8 cellular contexts compared by ENCODE assay signal in the genomic region with DNA sequence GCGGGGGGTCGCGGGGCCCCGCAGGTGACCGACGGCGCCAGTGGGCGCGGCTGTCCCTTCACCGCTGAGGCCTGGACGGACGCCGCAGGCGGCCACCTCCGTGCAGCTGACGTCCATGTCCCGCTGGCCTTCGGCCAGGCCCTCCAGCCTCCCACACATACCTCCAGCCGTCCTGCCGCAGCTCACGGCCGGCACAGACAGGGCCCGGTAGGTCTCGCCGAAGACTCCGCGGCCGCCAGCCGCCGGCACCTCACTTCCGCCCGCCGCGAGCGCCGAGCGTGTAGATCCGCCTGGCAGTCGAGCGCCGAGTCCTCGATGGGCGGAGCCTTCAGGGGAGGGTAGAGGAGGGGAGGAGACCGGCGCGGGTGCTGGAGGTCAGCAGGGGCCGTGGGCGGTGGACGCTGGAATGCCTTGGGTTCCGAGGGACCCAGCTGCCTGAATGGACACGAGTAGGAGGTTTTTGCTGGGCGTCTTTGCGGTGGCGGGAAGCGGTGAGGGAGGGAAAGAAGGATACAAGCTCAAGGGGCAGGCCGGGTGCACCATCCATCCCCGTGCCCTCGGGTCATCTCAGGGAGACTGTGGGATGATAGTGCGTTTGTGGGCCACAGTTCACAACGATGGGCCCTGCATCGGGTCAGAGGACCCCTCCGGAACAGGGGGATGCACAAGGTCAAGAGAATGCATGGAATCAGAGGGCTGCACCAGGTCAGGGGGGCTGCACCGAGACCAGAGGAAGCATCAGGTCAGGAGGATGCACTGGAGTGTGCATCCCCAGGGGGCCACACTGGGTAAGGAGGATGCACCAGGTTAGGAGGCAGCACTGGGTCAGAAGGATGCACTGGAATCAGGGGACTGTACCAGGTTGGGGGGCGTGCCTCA. TPM values are rescaled to one million over a fixed set of nuclear protein-coding genes. Genes with fewer than 3 reads are reported as not detected.
DNase-seq lines count a peak whose midpoint lies in the region; ATAC-seq and TF ChIP-seq lines count a peak whose summit lies in the region.

A gene with protein sequence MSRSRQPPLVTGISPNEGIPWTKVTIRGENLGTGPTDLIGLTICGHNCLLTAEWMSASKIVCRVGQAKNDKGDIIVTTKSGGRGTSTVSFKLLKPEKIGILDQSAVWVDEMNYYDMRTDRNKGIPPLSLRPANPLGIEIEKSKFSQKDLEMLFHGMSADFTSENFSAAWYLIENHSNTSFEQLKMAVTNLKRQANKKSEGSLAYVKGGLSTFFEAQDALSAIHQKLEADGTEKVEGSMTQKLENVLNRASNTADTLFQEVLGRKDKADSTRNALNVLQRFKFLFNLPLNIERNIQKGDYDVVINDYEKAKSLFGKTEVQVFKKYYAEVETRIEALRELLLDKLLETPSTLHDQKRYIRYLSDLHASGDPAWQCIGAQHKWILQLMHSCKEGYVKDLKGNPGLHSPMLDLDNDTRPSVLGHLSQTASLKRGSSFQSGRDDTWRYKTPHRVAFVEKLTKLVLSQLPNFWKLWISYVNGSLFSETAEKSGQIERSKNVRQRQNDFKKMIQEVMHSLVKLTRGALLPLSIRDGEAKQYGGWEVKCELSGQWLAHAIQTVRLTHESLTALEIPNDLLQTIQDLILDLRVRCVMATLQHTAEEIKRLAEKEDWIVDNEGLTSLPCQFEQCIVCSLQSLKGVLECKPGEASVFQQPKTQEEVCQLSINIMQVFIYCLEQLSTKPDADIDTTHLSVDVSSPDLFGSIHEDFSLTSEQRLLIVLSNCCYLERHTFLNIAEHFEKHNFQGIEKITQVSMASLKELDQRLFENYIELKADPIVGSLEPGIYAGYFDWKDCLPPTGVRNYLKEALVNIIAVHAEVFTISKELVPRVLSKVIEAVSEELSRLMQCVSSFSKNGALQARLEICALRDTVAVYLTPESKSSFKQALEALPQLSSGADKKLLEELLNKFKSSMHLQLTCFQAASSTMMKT (minus strand): TSS at position 282 of the 879 bp plus-strand sequence. CDS start 55,321 bp downstream, outside the sequence.

- H3K79me2 ChIP-seq in PC-3 (ENCODE audit: low read length): peaks cover 44% of the 10 kb centered on the region

- H3K4me2 ChIP-seq in PC-3 (ENCODE audit: low read length): peak within 1 kb of the TSS; percentile 93

- no peaks in the 10 kb centered on the region for H3K27me3 ChIP-seq in PC-3 (ENCODE audit: low read length)
- H3K27me3 ChIP-seq in esophagus (ENCODE audit: control insufficient read depth in 1 of 2, insufficient read depth in 2 of 2, low read length in 2 of 2): no peaks in the 10 kb centered on the region
- no peaks in the 10 kb centered on the region for H3K27me3 ChIP-seq in mucosa of stomach (ENCODE audit: control insufficient read depth, insufficient read depth, low read length)

- peak within 1 kb of the TSS; percentile 95 for H2AFZ ChIP-seq in PC-3 (ENCODE audit: low read length)

- H3K27ac ChIP-seq in PC-3 (ENCODE audit: low read length) (peak within 1 kb of the TSS; percentile 54), esophagus (ENCODE audit: low read depth in 2 of 2, low read length in 1 of 2) (peak within 1 kb of the TSS; percentile 87 to 98)

- TF ChIP-seq CTCF in GM20000 (IDR thresholded peaks at IDR 0.05; ENCODE audit: extremely low read depth, missing control alignments): no peak
- no peak for TF ChIP-seq CTCF in PC-3 (conservative IDR thresholded peaks at IDR 0.05; ENCODE audit: low read depth, low read length)

- no peaks in the 10 kb centered on the region for H3K9me3 ChIP-seq in PC-3 (ENCODE audit: low read length)
- no peaks in the 10 kb centered on the region for H3K9me3 ChIP-seq in esophagus (ENCODE audit: control insufficient read depth in 2 of 2, insufficient read depth in 1 of 2, low read depth in 1 of 2, low read length in 1 of 2)
- no peaks in the 10 kb centered on the region for H3K9me3 ChIP-seq in mucosa of stomach (ENCODE audit: control insufficient read depth, low read length)

- POLR2A ChIA-PET in PC-3 (lab: Charles Lee; ENCODE audit: unreplicated experiment): no interaction called here

- H3F3A ChIP-seq in PC-3 (ENCODE audit: low read length, unreplicated experiment): no peaks in the 10 kb centered on the region

- peaks cover 4% of the 10 kb centered on the region; the same call in 1 of the 2 replicates for H3K36me3 ChIP-seq in PC-3 (ENCODE audit: low read depth, low read length)
- peaks cover 0 to 4% of the 10 kb centered on the region in 2 donors for H3K36me3 ChIP-seq in esophagus (ENCODE audit: control insufficient read depth in 2 of 2, insufficient read depth in 2 of 2, low read length in 1 of 2)
- H3K36me3 ChIP-seq in mucosa of stomach (ENCODE audit: control insufficient read depth, insufficient read depth, low read length): no peaks in the 10 kb centered on the region

- DNase-seq in D341Med (ENCODE audit: low spot score) (peak; percentile 96), GM20000 (ENCODE audit: low spot score) (peak; percentile 94), HT-29 (ENCODE audit: low spot score) (peak; percentile 83), PC-3 (peak; percentile 87)
- DNase-seq in activated T-cell treated with anti-CD3 and anti-CD28 coated beads, Interleukin-2, amount 50 U/mL, for 1 hour: peak; percentile 85
- peak; percentile 89 for DNase-seq in stimulated activated CD8-positive, alpha-beta memory T cell treated with anti-CD3 and anti-CD28 coated beads, Interleukin-4, amount 100 ng/mL, for 48 hours

- CTCF ChIA-PET in PC-3 (lab: Charles Lee): no interaction called here

- peaks cover 13% of the 10 kb centered on the region for H4K20me1 ChIP-seq in PC-3 (ENCODE audit: low read length)

- intact Hi-C loops in PC-3 (cut with micrococcal nuclease): no loop called here

- WGBS in esophagus, 2 donors: 3 to 4% methylated on average over 49 to 64 of the region's 64 CpGs

- H3K4me1 ChIP-seq in PC-3 (ENCODE audit: insufficient read depth, low read length): peaks cover 15% of the 10 kb centered on the region
- H3K4me1 ChIP-seq in esophagus (ENCODE audit: control insufficient read depth in 2 of 2, insufficient read depth in 2 of 2, low read length in 1 of 2): peaks cover 5% of the 10 kb centered on the region in 2 donors
- peaks cover 16% of the 10 kb centered on the region for H3K4me1 ChIP-seq in mucosa of stomach (ENCODE audit: control insufficient read depth, insufficient read depth, low read length)

- ATAC-seq in PC-3: peak; percentile 83

- no peaks in the 10 kb centered on the region for H3K9me2 ChIP-seq in PC-3 (replicated peaks; ENCODE audit: low read length)

- peak within 1 kb of the TSS; percentile 100 for H3K4me3 ChIP-seq in PC-3 (ENCODE audit: low read length)
- peak within 1 kb of the TSS; percentile 88 to 89 for H3K4me3 ChIP-seq in esophagus (ENCODE audit: low read depth in 1 of 2, low read length in 2 of 2)
- peak within 1 kb of the TSS; percentile 87 for H3K4me3 ChIP-seq in mucosa of stomach (ENCODE audit: low read length)

- BruUV-seq in PC-3 (replicated peaks; lab: Mats Ljungman, UMichigan): no TSS peak

- H3K9ac ChIP-seq in PC-3 (ENCODE audit: low read length): peak within 1 kb of the TSS; percentile 78
- H3K9ac ChIP-seq in mucosa of stomach (ENCODE audit: low read length): peak within 1 kb of the TSS; percentile 84

RNA-seq across cellular contexts. Expression of the gene that starts here (rescaled TPM):
- 10.1 and 11.6 TPM in 2 replicates for total RNA-seq in HT-29 (2014; rRNA removed; shearing (Covaris generic))
- total RNA-seq in PC-3 (2014; rRNA removed): 24.8 and 27.7 TPM in 2 replicates
- 1 to 10 TPM; 5.0 to 9.5 TPM for polyA plus RNA-seq in esophagus

Comparison
In these comparisons a context has a peak if more than half of its experiments do, and no peak if none do; other contexts are left out.
1. Peak in every context shown above with its lines: DNase-seq, ATAC-seq, H3K4me3 ChIP-seq and H3K27ac ChIP-seq.